7 cellular contexts compared by ENCODE assay signal in the genomic region with DNA sequence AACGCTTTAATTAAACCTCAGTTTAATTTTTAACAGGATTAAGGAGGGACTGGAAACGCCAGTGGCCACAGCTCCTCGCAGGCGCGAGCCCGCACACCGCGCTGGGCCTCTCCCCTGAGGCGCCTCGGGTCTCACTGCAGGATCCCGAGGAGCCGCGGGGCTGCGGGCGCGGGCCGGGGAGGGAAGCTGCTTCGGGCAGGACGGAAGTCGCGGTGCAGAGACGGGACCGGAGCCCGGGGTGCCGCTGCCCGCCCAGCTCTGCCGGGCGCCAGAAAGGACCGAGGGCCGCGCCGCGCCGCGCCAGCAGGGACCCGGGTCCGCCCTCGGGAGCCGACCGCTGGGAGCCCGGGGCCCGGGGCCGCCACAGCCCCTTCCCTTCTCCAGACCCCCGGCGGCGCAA. TPM values are rescaled to one million over a fixed set of nuclear protein-coding genes. Genes with fewer than 3 reads are reported as not detected.
DNase-seq lines count a peak whose midpoint lies in the region; ATAC-seq, FAIRE-seq and TF ChIP-seq lines count a peak whose summit lies in the region.
"Not testable (repeated sequence)": the region's sequence is repeated elsewhere in the genome, so short reads cannot be mapped to it uniquely, and the experiment has no call there.

No MANE protein-coding gene starts in this region.

- H2AK9ac ChIP-seq in IMR-90 (replicated peaks; ENCODE audit: low read depth, low read length, poor library complexity) = not testable (repeated sequence)

- not testable (repeated sequence) for BruUV-seq in IMR-90 (replicated peaks; lab: Mats Ljungman, UMichigan)
- TSS peak; percentile 72 for BruUV-seq in GM12878 (replicated peaks; lab: Mats Ljungman, UMichigan)

- RAD21 ChIA-PET in GM12878 (lab: Charles Lee; ENCODE audit: unreplicated experiment) = not testable (repeated sequence)

- H2BK120ac ChIP-seq in IMR-90 (ENCODE audit: low read depth, low read length) = not testable (repeated sequence)

- POLR2A ChIA-PET in IMR-90 (lab: Charles Lee; ENCODE audit: unreplicated experiment); GM12878 (lab: Charles Lee): not testable (repeated sequence)

- H3K9me3 ChIP-seq in IMR-90 (ENCODE audit: control insufficient read depth, insufficient read depth, low read length); lung (ENCODE audit: control insufficient read depth in 2 of 2, insufficient read depth in 1 of 2, low read length in 1 of 2): not testable (repeated sequence)
- H3K9me3 ChIP-seq in GM12878 (replicated peaks; ENCODE audit: control insufficient read depth, insufficient read depth, low read length) = peaks cover 10% of the 10 kb centered on the region

- in situ Hi-C loops in IMR-90 (cut with MboI; ENCODE audit: low sequenced_read_pairs); GM12878 (cut with MboI): not testable (repeated sequence)

- TF ChIP-seq POLR2A in IMR-90 (IDR thresholded peaks at IDR 0.05; ENCODE audit: low read depth, low read length); GM12878 (IDR thresholded peaks at IDR 0.05; ENCODE audit: low read depth, low read length): not testable (repeated sequence)

- H3K23ac ChIP-seq in IMR-90 (ENCODE audit: low read depth, low read length) = not testable (repeated sequence)

- not testable (repeated sequence) for H2AFZ ChIP-seq in IMR-90 (replicated peaks; ENCODE audit: low read length, poor library complexity); GM12878 (ENCODE audit: control insufficient read depth, low read depth, low read length)

- not testable (repeated sequence) for H4K91ac ChIP-seq in IMR-90 (ENCODE audit: insufficient read depth, low read depth, low read length)

- not testable (repeated sequence) for DNase-seq in IMR-90; GM12878 (ENCODE audit: low read depth, low spot score); lung (ENCODE audit: low spot score)

- SMC1A ChIA-PET in GM12878 (lab: Charles Lee; ENCODE audit: uncharacterized antibody, unreplicated experiment) = not testable (repeated sequence)

- ATAC-seq in GM18867 (IDR thresholded peaks at IDR 0.05; ENCODE audit: unreplicated experiment) (peak; percentile 60), GM21360 (IDR thresholded peaks at IDR 0.05; ENCODE audit: unreplicated experiment) (peak; percentile 41), HG02642 (IDR thresholded peaks at IDR 0.05; ENCODE audit: poor library complexity, unreplicated experiment) (peak; percentile 67), HG03103 (IDR thresholded peaks at IDR 0.05; ENCODE audit: low read depth, unreplicated experiment) (peak; percentile 32), IMR-90 (ENCODE audit: low read depth) (peak; percentile 76), GM12878 (peak; percentile 82), lung (ENCODE audit: insufficient read depth, low FRiP score) (peak; percentile 58)

- not testable (repeated sequence) for H2BK5ac ChIP-seq in IMR-90 (ENCODE audit: low read depth, low read length, poor library complexity, severe bottlenecking)

- not testable (repeated sequence) for H3K27ac ChIP-seq in IMR-90 (ENCODE audit: insufficient read depth, low read length); GM12878 (ENCODE audit: control insufficient read depth, insufficient read depth); lung (ENCODE audit: low read depth in 1 of 2, low read length in 1 of 2)

- TF ChIP-seq EP300 in GM12878 (IDR thresholded peaks at IDR 0.05; ENCODE audit: borderline replicate concordance in 1 of 2, control insufficient read depth in 1 of 2, low read depth in 2 of 2, low read length in 2 of 2) = not testable (repeated sequence)

- TF ChIP-seq CTCF in IMR-90 (conservative IDR thresholded peaks at IDR 0.05; ENCODE audit: low read depth, low read length); GM12878 (IDR thresholded peaks at IDR 0.05 in 2 of 3, conservative IDR thresholded peaks at IDR 0.05 in 1 of 3; ENCODE audit: control insufficient read depth in 2 of 3, extremely low read depth in 1 of 3, insufficient read depth in 1 of 3, low read depth in 3 of 3, low read length in 3 of 3); lung (IDR thresholded peaks at IDR 0.05; ENCODE audit: control extremely low read depth, extremely low read depth): not testable (repeated sequence)

- H3K18ac ChIP-seq in IMR-90 (ENCODE audit: low read depth, low read length) = not testable (repeated sequence)

- H2AK5ac ChIP-seq in IMR-90 (ENCODE audit: low read depth, low read length) = not testable (repeated sequence)

- H3K9ac ChIP-seq in IMR-90 (ENCODE audit: low read depth, low read length); GM12878 (ENCODE audit: control insufficient read depth, insufficient read depth, low read length): not testable (repeated sequence)

- H2BK15ac ChIP-seq in IMR-90 (ENCODE audit: low read depth, low read length) = not testable (repeated sequence)

- TF ChIP-seq RAD21 in IMR-90 (IDR thresholded peaks at IDR 0.05; ENCODE audit: low read length); GM12878 (IDR thresholded peaks at IDR 0.05; ENCODE audit: insufficient read depth, low read depth, low read length): not testable (repeated sequence)

- FAIRE-seq in GM12878 (lab: Jason Lieb, UNC) = not testable (repeated sequence)

- not testable (repeated sequence) for H3K4ac ChIP-seq in IMR-90 (ENCODE audit: low read depth, low read length)

- not testable (repeated sequence) for H3K27me3 ChIP-seq in IMR-90 (ENCODE audit: control insufficient read depth, insufficient read depth, low read length); GM12878 (replicated peaks in 1 of 2; ENCODE audit: control insufficient read depth in 2 of 2, insufficient read depth in 2 of 2, low read length in 1 of 2); lung (ENCODE audit: control insufficient read depth, insufficient read depth)

- not testable (repeated sequence) for H3K9me1 ChIP-seq in IMR-90 (ENCODE audit: insufficient read depth, low read length)

- peaks cover 25% of the 10 kb centered on the region for H3K79me2 ChIP-seq in GM12878 (ENCODE audit: control insufficient read depth, insufficient read depth, low read length)

- intact Hi-C loops in IMR-90 (cut with micrococcal nuclease); GM12878 (cut with micrococcal nuclease; ENCODE audit: unreplicated experiment): not testable (repeated sequence)

- whole genome bisulfite sequencing in IMR-90 (ENCODE audit: extremely low coverage in 2 of 2, insufficient read length in 1 of 2), 2 experiments = no CpG with 5 or more reads among the region's 46 CpGs
- no CpG with 5 or more reads among the region's 46 CpGs for WGBS in GM12878 (ENCODE audit: insufficient coverage, insufficient replicate concordance, low lambda C conversion rate, missing lambda C conversion rate)
- WGBS in lung, 2 donors = no CpG with 5 or more reads among the region's 46 CpGs

- H4K20me1 ChIP-seq in IMR-90 (ENCODE audit: insufficient read depth, low read length); GM12878 (ENCODE audit: control insufficient read depth, insufficient read depth): not testable (repeated sequence)

- H3K4me3 ChIP-seq in IMR-90 (ENCODE audit: insufficient read depth, low read depth, low read length); GM12878; lung: not testable (repeated sequence)

- CTCF ChIA-PET in IMR-90 (lab: Yijun Ruan, JAX); GM12878 (lab: Yijun Ruan, JAX): not testable (repeated sequence)

- dilution Hi-C loops in IMR-90 (cut with HindIII; ENCODE audit: low sequenced_read_pairs, unreplicated experiment) = not testable (repeated sequence)

- not testable (repeated sequence) for H2BK20ac ChIP-seq in IMR-90 (ENCODE audit: low read depth, low read length)

- H4K5ac ChIP-seq in IMR-90 (ENCODE audit: low read depth, low read length) = not testable (repeated sequence)

- H4K8ac ChIP-seq in IMR-90 (ENCODE audit: low read depth in 2 of 2, low read length in 2 of 2) = not testable (repeated sequence)

- H3K4me2 ChIP-seq in IMR-90 (ENCODE audit: low read depth, low read length); GM12878 (ENCODE audit: control insufficient read depth, insufficient read depth): not testable (repeated sequence)

- H3K14ac ChIP-seq in IMR-90 (replicated peaks; ENCODE audit: low read depth, low read length) = not testable (repeated sequence)

- H3K79me1 ChIP-seq in IMR-90 (ENCODE audit: low read depth in 1 of 2, low read length in 2 of 2) = peaks cover 0 to 14% of the 10 kb centered on the region in 2 experiments; a peak in 3 of 4 replicates

- not testable (repeated sequence) for H3K56ac ChIP-seq in IMR-90 (ENCODE audit: extremely low read depth, insufficient read depth, low read length)

- H3K4me1 ChIP-seq in IMR-90 (ENCODE audit: control insufficient read depth, insufficient read depth, low read length); GM12878 (ENCODE audit: control insufficient read depth, insufficient read depth, low read length); lung (ENCODE audit: control insufficient read depth in 2 of 2, insufficient read depth in 2 of 2, low read length in 2 of 2): not testable (repeated sequence)

- H3K36me3 ChIP-seq in IMR-90 (ENCODE audit: control insufficient read depth, insufficient read depth, low read length); GM12878 (ENCODE audit: control insufficient read depth in 2 of 2, insufficient read depth in 2 of 2, low read length in 1 of 2); lung (ENCODE audit: control insufficient read depth in 2 of 2, insufficient read depth in 2 of 2, low read length in 2 of 2): not testable (repeated sequence)

RNA-seq across cellular contexts. Expression of gene ZNF124, which starts 0.4 kb away (rescaled TPM):
- total RNA-seq in IMR-90 (2012; rRNA removed) (77.8 and 89.3 TPM in 2 replicates), GM12878 (2014; rRNA removed) (27.5 and 32.9 TPM in 2 replicates), GM12878 (2014; rRNA removed; fragmentation: Illumina TruSeq; extraction: Trizol) (37.5 and 38.5 TPM in 2 replicates), GM12878 (2021) (24.4 and 25.8 TPM in 2 replicates), lung (10 to 100 TPM; 18.9 to 55.1 TPM)
- polyA plus RNA-seq in IMR-90 (2012; rRNA removed) (3.0 and 3.2 TPM in 2 replicates), GM12878 (2011; rRNA removed) (13.2 and 19.7 TPM in 2 replicates), GM12878 (2014; fragmentation: Illumina TruSeq; extraction: Trizol) (14.1 and 15.1 TPM in 2 replicates), GM12878 (2014; fragmentation: Nextera tagmentation; extraction: Ambion mirVana) (1 to 10 TPM; 6.8 to 7.3 TPM), GM12878 (2014; rRNA removed) (6.7 and 7.7 TPM in 2 replicates), GM12878 (2016; fragmentation: Nextera tagmentation; extraction: Ambion mirVana) (10 to 100 TPM; 11.4 to 11.8 TPM), lung (1 to 10 TPM; 2.1 to 3.0 TPM)
- polyA plus RNA-seq in IMR-90 (2012; cell fraction: cytosol; rRNA removed) = 0.91 and 1.6 TPM in 2 replicates
- 2.0 and 10.6 TPM in 2 replicates for polyA plus RNA-seq in IMR-90 (2012; cell fraction: nucleus; rRNA removed; ENCODE audit: low replicate concordance)
- total RNA-seq in GM12878 (2013; cell fraction: nucleolus; rRNA removed) = 57.7 and 58.8 TPM in 2 replicates
- 3.5 TPM for polyA plus RNA-seq in GM12878 (2011; ENCODE audit: low read depth)
- 7.0 and 7.5 TPM in 2 replicates for polyA plus RNA-seq in GM12878 (2011; cell fraction: cytosol; rRNA removed)
- polyA plus RNA-seq in GM12878 (2011; cell fraction: nucleus; rRNA removed) = 9.6 and 12.6 TPM in 2 replicates
- polyA plus RNA-seq in GM12878 (2012) = 4.4 and 5.4 TPM in 2 replicates
- polyA minus RNA-seq in GM12878 (2011; rRNA and poly(A)+ RNA removed) = 59.9 and 85.9 TPM in 2 replicates
- polyA minus RNA-seq in GM12878 (2011; cell fraction: cytosol; rRNA and poly(A)+ RNA removed) = 25.0 and 35.7 TPM in 2 replicates
- polyA minus RNA-seq in GM12878 (2011; cell fraction: nucleus; rRNA and poly(A)+ RNA removed) = 16.2 and 25.0 TPM in 2 replicates

Comparison
In these comparisons a context has a peak if more than half of its experiments do, and no peak if none do; other contexts are left out.
1. ATAC-seq: peak in every context shown above with its lines; median percentile 82 in GM12878; 76 in IMR-90; 67 in HG02642; 60 in GM18867; 58 in lung; 41 in GM21360; 32 in HG03103.